36 cellular contexts compared by ENCODE assay signal in genomic region chr19:7558667-7559066, GRCh38. TPM values are rescaled to one million over a fixed set of nuclear protein-coding genes. Genes with fewer than 3 reads are reported as not detected.
"Had no signal": no experiment of that assay in that cellular context is flagged by ENCODE, and none has a peak within 500 bp of the region (broad histone marks: within the 10 kb centered on the region; RNA-seq: fewer than 3 reads in every experiment).

No MANE protein-coding gene starts in this region.

- H3K9me3 ChIP-seq: MG63 had no signal

- DNase-seq: Karpas-422, Kasumi-1, MG63, MM.1S, MV-4-11, NCI-H1048, NCI-H1092, NCI-H1092 treated with DMSO at 0.1 percent for 48 hours, NCI-H1105, NCI-H1105 treated with DMSO at 0.1 percent for 48 hours, NCI-H1417, NCI-H1417 treated with DMSO at 0.1 percent for 48 hours, NCI-H1436, NCI-H1436 treated with DMSO at 0.1 percent for 48 hours, NCI-H146, NCI-H1694, NCI-H1694 treated with DMSO at 0.1 percent for 48 hours, NCI-H187, NCI-H187 treated with DMSO at 0.1 percent for 48 hours, NCI-H1930, NCI-H2029, NCI-H2029 treated with DMSO at 0.1 percent for 48 hours, NCI-H2081, NCI-H2081 treated with DMSO at 0.1 percent for 48 hours, NCI-H2107, NCI-H2171, NCI-H2171 treated with DMSO at 0.1 percent for 48 hours, NCI-H2227 treated with DMSO at 0.1 percent for 48 hours, NCI-H226, NCI-H345, NCI-H446, NCI-H446 treated with DMSO at 0.1 percent for 48 hours, NCI-H510A, NCI-H510A treated with DMSO at 0.1 percent for 48 hours, NCI-H524 had no signal

- H3K27me3 ChIP-seq: MG63 had no signal

- H3K4me3 ChIP-seq: MG63 had no signal

RNA-seq across cellular contexts. Expression of gene CAMSAP3, which starts 37.0 kb away (rescaled TPM):
- total RNA-seq: LHCN-M2 had no signal
